In genomic region chr22:23716811-23717801, GRCh38 we compare ENCODE assay signal across 8 cellular contexts. TPM values are rescaled to one million over a fixed set of nuclear protein-coding genes. Genes with fewer than 3 reads are reported as not detected.
DNase-seq lines count a peak whose midpoint lies in the region; ATAC-seq and TF ChIP-seq lines count a peak whose summit lies in the region.

No MANE protein-coding gene starts in this region.

- H3K9me3 Mint-ChIP-seq in T-helper 1 cell treated with Interleukin-12 subunit alpha and Interleukin-12 subunit beta and Interleukin-4 antibody, amounts not matched to agents 30 μg/mL and 1 μg/mL, for 36 hours, result no peaks in the 10 kb centered on the region

- H3K27ac ChIP-seq in HEK293 (ENCODE audit: extremely low read depth, low read depth, low read length) (peak overlapping the region; percentile 75; the same call in 1 of the 2 replicates), left ventricle myocardium inferior (replicated peaks) (peak overlapping the region; percentile 83), upper lobe of right lung (peak overlapping the region; percentile 85)

- H3K27me3 ChIP-seq in left ventricle myocardium inferior (ENCODE audit: low read depth) (no peaks in the 10 kb centered on the region), upper lobe of right lung (no peaks in the 10 kb centered on the region)

- no peaks in the 10 kb centered on the region for H3K27me3 Mint-ChIP-seq in T-helper 1 cell treated with Interleukin-12 subunit alpha and Interleukin-12 subunit beta and Interleukin-4 antibody, amounts not matched to agents 30 μg/mL and 1 μg/mL, for 36 hours (ENCODE audit: low read depth)

- peak overlapping the region; percentile 84 for H3K4me3 ChIP-seq in HEK293 (ENCODE audit: low read depth, low read length)
- H3K4me3 ChIP-seq in left ventricle myocardium inferior, result peak overlapping the region; percentile 93
- peak overlapping the region; percentile 98 for H3K4me3 ChIP-seq in upper lobe of right lung

- H3K4me3 Mint-ChIP-seq in T-helper 1 cell treated with Interleukin-12 subunit alpha and Interleukin-12 subunit beta and Interleukin-4 antibody, amounts not matched to agents 30 μg/mL and 1 μg/mL, for 36 hours, result peak overlapping the region; percentile 78

- ATAC-seq in upper lobe of right lung, result peak; percentile 97

- H3K4me1 Mint-ChIP-seq in T-helper 1 cell treated with Interleukin-12 subunit alpha and Interleukin-12 subunit beta and Interleukin-4 antibody, amounts not matched to agents 30 μg/mL and 1 μg/mL, for 36 hours (ENCODE audit: low read depth), result peaks cover 8% of the 10 kb centered on the region

- H3K9me3 ChIP-seq in HEK293 (ENCODE audit: control insufficient read depth, insufficient read depth, low read depth, low read length) (no peaks in the 10 kb centered on the region), left ventricle myocardium inferior (replicated peaks) (no peaks in the 10 kb centered on the region), upper lobe of right lung (no peaks in the 10 kb centered on the region)

- POLR2A ChIA-PET in HEK293 (lab: Yijun Ruan, JAX), result interaction anchor here (0.6 to 1.4 kb wide), 18 partner anchors 14 to 197 kb away, joined by 3 to 7 read pairs (median 4); partner anchors contain the start of genes MIF, RGL4, SLC2A11 and ZNF70

- H3K36me3 Mint-ChIP-seq in T-helper 1 cell treated with Interleukin-12 subunit alpha and Interleukin-12 subunit beta and Interleukin-4 antibody, amounts not matched to agents 30 μg/mL and 1 μg/mL, for 36 hours (ENCODE audit: low read depth), result peaks cover 16% of the 10 kb centered on the region

- CTCF ChIA-PET in HEK293 (lab: Yijun Ruan, JAX), result interaction anchor here (0.5 to 0.9 kb wide), 5 partner anchors 12 to 130 kb away, joined by 3 to 4 read pairs (median 3); no protein-coding TSS in a partner anchor

- intact Hi-C loops in left ventricle myocardium inferior (cut with micrococcal nuclease), result no loop called here
- intact Hi-C loops in posterior vena cava (cut with DNase I), result no loop called here
- intact Hi-C loops in upper lobe of right lung (cut with DNase I), result no loop called here

- H3K27ac Mint-ChIP-seq in T-helper 1 cell treated with Interleukin-12 subunit alpha and Interleukin-12 subunit beta and Interleukin-4 antibody, amounts not matched to agents 30 μg/mL and 1 μg/mL, for 36 hours, result peak overlapping the region; percentile 72

- H3K4me1 ChIP-seq in HEK293 (ENCODE audit: control insufficient read depth, insufficient read depth, low read length) (no peaks in the 10 kb centered on the region), left ventricle myocardium inferior (peaks cover 23% of the 10 kb centered on the region), upper lobe of right lung (peaks cover 12% of the 10 kb centered on the region)

- TF ChIP-seq CTCF in HEK293 (tag by site-specific recombination; IDR thresholded peaks at IDR 0.05) (peak; percentile 33; the same call in 1 of the 2 replicates), left ventricle myocardium inferior (IDR thresholded peaks at IDR 0.05; ENCODE audit: borderline replicate concordance) (no peak), upper lobe of right lung (IDR thresholded peaks at IDR 0.05) (no peak)

- H3K36me3 ChIP-seq in HEK293 (ENCODE audit: control insufficient read depth in 2 of 2, insufficient read depth in 1 of 2, low read length in 2 of 2) (peaks cover 17 to 30% of the 10 kb centered on the region in 2 experiments), left ventricle myocardium inferior (peaks cover 29% of the 10 kb centered on the region), upper lobe of right lung (peaks cover 17% of the 10 kb centered on the region)

- DNase-seq in EL (peak; percentile 85), NCI-H1436 treated with DMSO at 0.1 percent for 48 hours (lab: John Stamatoyannopoulos, UW) (peak; percentile 28), amygdala (lab: John Stamatoyannopoulos, UW) (peak; percentile 26 to 90 (median 75)), left ventricle myocardium inferior (peak; percentile 87), posterior vena cava (ENCODE audit: low spot score) (peak; percentile 96), upper lobe of right lung (peak; percentile 92)

TF ChIP-seq in HEK293, 187 proteins besides CTCF, POLR2A, EP300 and RAD21 (continues in another document):
- peak; percentile 88 for TF ChIP-seq KLF17 (tag by site-specific recombination; IDR thresholded peaks at IDR 0.05)
- no peak for TF ChIP-seq MYNN (tag by site-specific recombination; IDR thresholded peaks at IDR 0.05; ENCODE audit: borderline replicate concordance)
- peak; percentile 70; the same call in 1 of the 2 replicates for TF ChIP-seq ZNF501 (tag by site-specific recombination; IDR thresholded peaks at IDR 0.05)
- TF ChIP-seq ZNF600 (tag by site-specific recombination; IDR thresholded peaks at IDR 0.05), result no peak
- peak; percentile 21; the same call in 1 of the 2 replicates for TF ChIP-seq ZNF623 (tag by site-specific recombination; IDR thresholded peaks at IDR 0.05)
- peak; percentile 78 for TF ChIP-seq OSR2 (tag by site-specific recombination; IDR thresholded peaks at IDR 0.05)
- peak; percentile 59 for TF ChIP-seq SCRT2 (tag by site-specific recombination; IDR thresholded peaks at IDR 0.05)
- TF ChIP-seq ZFHX2 (tag by site-specific recombination; conservative IDR thresholded peaks at IDR 0.05), result peak; percentile 79
- peak; percentile 82 for TF ChIP-seq ZNF324 (tag by site-specific recombination; IDR thresholded peaks at IDR 0.05)
- TF ChIP-seq KLF9 (tag by site-specific recombination; IDR thresholded peaks at IDR 0.05; ENCODE audit: low read depth), result peak; percentile 87
- TF ChIP-seq ZEB2 (tag by site-specific recombination; IDR thresholded peaks at IDR 0.05), result peak; percentile 89
- TF ChIP-seq WT1 (tag by site-specific recombination; IDR thresholded peaks at IDR 0.05), result peak; percentile 71
- TF ChIP-seq ZFP37 (tag by site-specific recombination; IDR thresholded peaks at IDR 0.05), result 0 out of 2 replicates have a peak, but pooled peaks have one; percentile 83
- 0 out of 2 replicates have a peak, but pooled peaks have one; percentile 7 for TF ChIP-seq ZNF280D (tag by site-specific recombination; IDR thresholded peaks at IDR 0.05)
- TF ChIP-seq SP3 (tag by site-specific recombination; IDR thresholded peaks at IDR 0.05), result peak; percentile 83
- no peak for TF ChIP-seq TCF7L2 (IDR thresholded peaks at IDR 0.05; ENCODE audit: borderline replicate concordance, low read depth, low read length)
- peak; percentile 19; the same call in 1 of the 2 replicates for TF ChIP-seq ZIC2 (tag by site-specific recombination; IDR thresholded peaks at IDR 0.05)

RNA-seq across cellular contexts. Expression of gene RGL4, which starts 26.3 kb away (rescaled TPM):
- total RNA-seq in left ventricle myocardium inferior, result not detected
- total RNA-seq in posterior vena cava, result 1 to 10 TPM in 1 of 2 donors, under 1 TPM in 1; 0.24 to 1.7 TPM
- total RNA-seq in upper lobe of right lung, result 1.2 TPM

RNA-seq across cellular contexts. Expression of gene ZNF70, which starts 33.8 kb away (rescaled TPM):
- 4.0 TPM for total RNA-seq in left ventricle myocardium inferior
- total RNA-seq in posterior vena cava, result 1 to 10 TPM; 6.2 to 7.7 TPM
- total RNA-seq in upper lobe of right lung, result 6.1 TPM

RNA-seq across cellular contexts. Expression of gene VPREB3, which starts 37.1 kb away (rescaled TPM):
- 0.69 TPM for total RNA-seq in left ventricle myocardium inferior
- total RNA-seq in posterior vena cava, result under 1 TPM in 1 of 2 donors, not detected in 1; 0.43 TPM
- not detected for total RNA-seq in upper lobe of right lung

RNA-seq across cellular contexts. Expression of gene C22orf15, which starts 45.7 kb away (rescaled TPM):
- not detected for total RNA-seq in left ventricle myocardium inferior
- not detected for total RNA-seq in posterior vena cava
- not detected for total RNA-seq in upper lobe of right lung

RNA-seq across cellular contexts. Expression of gene CHCHD10, which starts 50.7 kb away (rescaled TPM):
- total RNA-seq in left ventricle myocardium inferior (1,446 TPM), posterior vena cava (10 to 100 TPM; 59.0 to 68.7 TPM), upper lobe of right lung (102 TPM)

Comparison
In these comparisons a context has a peak if more than half of its experiments do, and no peak if none do; other contexts are left out.
1. Peak in every context shown above with its lines: DNase-seq, ATAC-seq, H3K4me3 ChIP-seq and H3K27ac ChIP-seq.
2. DNase-seq: peak in every context shown above with its lines; median percentile 96 in posterior vena cava; 92 in upper lobe of right lung; 87 in left ventricle myocardium inferior; 85 in EL; 75 in amygdala; 28 in NCI-H1436 treated with DMSO at 0.1 percent for 48 hours.